Comparison of ENCODE assay signal across 10 cellular contexts in genomic region chr2:144323946-144324345, GRCh38.
DNase-seq lines count a peak whose midpoint lies in the region; ATAC-seq and TF ChIP-seq lines count a peak whose summit lies in the region.
"Had no signal": no experiment of that assay in that cellular context is flagged by ENCODE, and none has a peak within 500 bp of the region (broad histone marks: within the 10 kb centered on the region; RNA-seq: fewer than 3 reads in every experiment).

No MANE protein-coding gene starts in this region.

- no peaks in the 10 kb centered on the region for H3K36me3 ChIP-seq in heart right ventricle

- H3K36me3 Mint-ChIP-seq in effector memory CD8-positive, alpha-beta T cell (ENCODE audit: insufficient read depth): peaks cover 19% of the 10 kb centered on the region
- peaks cover 6% of the 10 kb centered on the region; the same call in 1 of the 2 replicates for H3K36me3 Mint-ChIP-seq in HFFc6 (ENCODE audit: low read depth)

- no peaks in the 10 kb centered on the region for H3K9me3 Mint-ChIP-seq in effector memory CD8-positive, alpha-beta T cell
- H3K9me3 Mint-ChIP-seq in HFFc6: no peaks in the 10 kb centered on the region; the same call in 1 of the 2 replicates
- H3K9me3 Mint-ChIP-seq: dendritic cell treated with granulocyte-macrophage colony-stimulating factor and Interleukin-4, amounts not matched to agents 40 ng/mL and 50 ng/mL, for 4 days had no signal

- H3K4me3 Mint-ChIP-seq in effector memory CD8-positive, alpha-beta T cell: peak overlapping the region; percentile 70 to 72
- no peak overlapping the region for H3K4me3 Mint-ChIP-seq in HFFc6
- H3K4me3 Mint-ChIP-seq: dendritic cell treated with granulocyte-macrophage colony-stimulating factor and Interleukin-4, amounts not matched to agents 40 ng/mL and 50 ng/mL, for 4 days had no signal

- H3K9me3 ChIP-seq in heart right ventricle: peaks cover 0 to 15% (median 0%) of the 10 kb centered on the region in 11 donors

- no peak for DNase-seq in effector memory CD8-positive, alpha-beta T cell
- DNase-seq in GM10248 (ENCODE audit: extremely low spot score) (no peak), HFFc6 (no peak), heart right ventricle (no peak), GM10266 (ENCODE audit: extremely low spot score) (no peak)
- DNase-seq: DMS79 had no signal

- POLR2A ChIA-PET in GM10248 (lab: Yijun Ruan, JAX): interaction anchor here (0.7 kb wide), 1 partner anchor 361 kb away, joined by 3 read pairs; no protein-coding TSS in a partner anchor

- 88 to 91% methylated on average over 2 of the region's 2 CpGs for WGBS in heart right ventricle, 2 donors

- peaks cover 0 to 21% (median 9%) of the 10 kb centered on the region in 9 donors for H3K4me1 ChIP-seq in heart right ventricle

- H3K4me1 Mint-ChIP-seq in effector memory CD8-positive, alpha-beta T cell (ENCODE audit: low read depth in 2 of 2): peaks cover 48 to 75% of the 10 kb centered on the region in 2 donors
- peaks cover 40% of the 10 kb centered on the region for H3K4me1 Mint-ChIP-seq in HFFc6 (ENCODE audit: low read depth)

- H3K27ac ChIP-seq in heart right ventricle: peak overlapping the region in 2 of 10 donors; percentile 3 to 62

- H3K27me3 ChIP-seq in heart right ventricle: no peaks in the 10 kb centered on the region

- intact Hi-C loops in heart right ventricle (cut with DNase I): no loop called here

- no peak overlapping the region for H3K4me3 ChIP-seq in heart right ventricle

- ATAC-seq in GM18502 (IDR thresholded peaks at IDR 0.05; ENCODE audit: poor library complexity, unreplicated experiment): peak; percentile 69
- peak; percentile 53 for ATAC-seq in GM21447 (IDR thresholded peaks at IDR 0.05; ENCODE audit: unreplicated experiment)
- peak; percentile 54 for ATAC-seq in HG03439 (IDR thresholded peaks at IDR 0.05; ENCODE audit: unreplicated experiment)
- no peak for ATAC-seq in effector memory CD8-positive, alpha-beta T cell (replicated peaks)
- ATAC-seq in heart right ventricle: no peak

- H3K27me3 Mint-ChIP-seq in effector memory CD8-positive, alpha-beta T cell: no peaks in the 10 kb centered on the region
- H3K27me3 Mint-ChIP-seq in HFFc6 (ENCODE audit: insufficient read depth): no peaks in the 10 kb centered on the region; the same call in 1 of the 2 replicates
- H3K27me3 Mint-ChIP-seq: dendritic cell treated with granulocyte-macrophage colony-stimulating factor and Interleukin-4, amounts not matched to agents 40 ng/mL and 50 ng/mL, for 4 days had no signal

- TF ChIP-seq CTCF in GM10248 (IDR thresholded peaks at IDR 0.05; ENCODE audit: control extremely low read depth, extremely low read depth, low read depth, missing control alignments) (no peak), HFFc6 (IDR thresholded peaks at IDR 0.05) (no peak), heart right ventricle (IDR thresholded peaks at IDR 0.05) (no peak), GM10266 (IDR thresholded peaks at IDR 0.05; ENCODE audit: control insufficient read depth, insufficient read depth, low read depth, missing control alignments) (no peak)

- peak overlapping the region; percentile 95 to 98 for H3K27ac Mint-ChIP-seq in effector memory CD8-positive, alpha-beta T cell
- H3K27ac Mint-ChIP-seq in HFFc6: no peak overlapping the region
- H3K27ac Mint-ChIP-seq: dendritic cell treated with granulocyte-macrophage colony-stimulating factor and Interleukin-4, amounts not matched to agents 40 ng/mL and 50 ng/mL, for 4 days had no signal

- CTCF ChIA-PET in GM10248 (lab: Yijun Ruan, JAX): interaction anchor here (1.1 kb wide), 1 partner anchor 139 kb away, joined by 3 read pairs; no protein-coding TSS in a partner anchor

Comparison
In these comparisons a context has a peak if more than half of its experiments do, and no peak if none do; other contexts are left out.
1. ATAC-seq: peak in GM18502 (single experiment), GM21447 (single experiment) and HG03439 (single experiment); none in effector memory CD8-positive, alpha-beta T cell (single experiment) and heart right ventricle (0 of 8).